In genomic region chr15:92205255-92205739, GRCh38 we compare ENCODE assay signal across 13 cellular contexts.
DNase-seq lines count a peak whose midpoint lies in the region; ATAC-seq and TF ChIP-seq lines count a peak whose summit lies in the region.
"Had no signal": no experiment of that assay in that cellular context is flagged by ENCODE, and none has a peak within 500 bp of the region (broad histone marks: within the 10 kb centered on the region; RNA-seq: fewer than 3 reads in every experiment).

No MANE protein-coding gene starts in this region.

- TF ChIP-seq CTCF in GM06990 (IDR thresholded peaks at IDR 0.05; ENCODE audit: insufficient read depth, low read length, poor library complexity, severe bottlenecking) (peak; percentile 23), heart left ventricle (IDR thresholded peaks at IDR 0.05) (peak in 11 of 12 donors; percentile 9 to 51 (median 34)), nephron (IDR thresholded peaks at IDR 0.05; ENCODE audit: unreplicated experiment in 3 of 3) (peak in 2 of 3 experiments; percentile 22 to 28), coronary artery (IDR thresholded peaks at IDR 0.05) (no peak)

- no peaks in the 10 kb centered on the region for H3K27me3 ChIP-seq in GM06990 (replicated peaks; ENCODE audit: control insufficient read depth, insufficient read depth, low read length)
- H3K27me3 ChIP-seq in heart left ventricle = no peaks in the 10 kb centered on the region
- H3K27me3 ChIP-seq: ascending aorta, SJSA1 had no signal

- H3K36me3 ChIP-seq in GM06990 (ENCODE audit: control insufficient read depth, insufficient read depth, low read length) (no peaks in the 10 kb centered on the region), heart left ventricle (no peaks in the 10 kb centered on the region)
- H3K36me3 ChIP-seq: ascending aorta, SJSA1 had no signal

- H3K27ac Mint-ChIP-seq in nephron = no peak overlapping the region
- H3K27ac Mint-ChIP-seq: stimulated activated naive CD8-positive, alpha-beta T cell treated with anti-CD3 and anti-CD28 coated beads, Interleukin-15, Interleukin-2, amounts not matched to agents 100 ng/mL and 50 ng/mL, for 24 hours had no signal

- H3K27ac ChIP-seq in heart left ventricle (peak overlapping the region in 4 of 12 donors; percentile 8 to 46 (median 18)), coronary artery (no peak overlapping the region)
- H3K27ac ChIP-seq: ascending aorta, epithelial cell of prostate, SJSA1 had no signal

- intact Hi-C loops in heart left ventricle (cut with DNase I) = loop anchor here in 8 of 10 donors (1.0 to 10.0 kb wide), 5 partner anchors 60 to 108 kb away; no protein-coding TSS in a partner anchor

- no peaks in the 10 kb centered on the region for H3K4me1 Mint-ChIP-seq in nephron

- 22 to 48% (median 34%) methylated on average over 2 of the region's 2 CpGs for WGBS in heart left ventricle, 4 donors

- H3K4me3 ChIP-seq in GM06990 (replicated peaks; ENCODE audit: low read depth, low read length) (no peak overlapping the region), heart left ventricle (no peak overlapping the region), coronary artery (no peak overlapping the region)
- H3K4me3 ChIP-seq: ascending aorta, SJSA1 had no signal

- peaks cover 7% of the 10 kb centered on the region for H3K27me3 Mint-ChIP-seq in nephron (ENCODE audit: low read depth)

- no peaks in the 10 kb centered on the region for H3K36me3 Mint-ChIP-seq in nephron (ENCODE audit: low read depth)

- in situ Hi-C loops in SK-MEL-5 (cut with HindIII; ENCODE audit: low pct_unique_long_range_greater_than_20kb, low sequenced_read_pairs) = no loop called here

- peaks cover 0 to 9% (median 0%) of the 10 kb centered on the region in 12 donors for H3K4me1 ChIP-seq in heart left ventricle
- H3K4me1 ChIP-seq: ascending aorta, SJSA1 had no signal

- H3K4me3 Mint-ChIP-seq in nephron = no peak overlapping the region
- H3K4me3 Mint-ChIP-seq: stimulated activated naive CD8-positive, alpha-beta T cell treated with anti-CD3 and anti-CD28 coated beads, Interleukin-15, Interleukin-2, amounts not matched to agents 100 ng/mL and 50 ng/mL, for 24 hours had no signal

- peak; percentile 49 to 83 (median 71) for ATAC-seq in heart left ventricle
- no peak for ATAC-seq in GM21367 (IDR thresholded peaks at IDR 0.05; ENCODE audit: unreplicated experiment)

- H3K9me3 ChIP-seq in heart left ventricle = peaks cover 0 to 19% (median 0%) of the 10 kb centered on the region in 12 donors
- H3K9me3 ChIP-seq: ascending aorta, SJSA1 had no signal

- peaks cover 21% of the 10 kb centered on the region for H3K9me3 Mint-ChIP-seq in nephron
- H3K9me3 Mint-ChIP-seq: stimulated activated naive CD8-positive, alpha-beta T cell treated with anti-CD3 and anti-CD28 coated beads, Interleukin-15, Interleukin-2, amounts not matched to agents 100 ng/mL and 50 ng/mL, for 24 hours had no signal

- DNase-seq in GM06990 (ENCODE audit: extremely low read depth, insufficient read length) (no peak), SK-MEL-5 (ENCODE audit: low read depth, low spot score) (peak; percentile 66), heart left ventricle (peak in 3 of 5 donors; percentile 25 to 34 (median 28)), KG1 (lab: John Stamatoyannopoulos, UW) (no peak), erythroblast (lab: John Stamatoyannopoulos, UW) (no peak), coronary artery (ENCODE audit: low spot score) (no peak)
- DNase-seq: activated CD4-positive, CD25-positive, alpha-beta regulatory T cell had no signal

- TF ChIP-seq POLR2A in heart left ventricle (IDR thresholded peaks at IDR 0.05) = no peak
- no peak for TF ChIP-seq POLR2A in erythroblast (IDR thresholded peaks at IDR 0.05; ENCODE audit: low read length)

Comparison
In these comparisons a context has a peak if more than half of its experiments do, and no peak if none do; other contexts are left out.
1. DNase-seq: peak in SK-MEL-5 (single experiment) and heart left ventricle (3 of 5); none in GM06990 (single experiment), KG1 (single experiment), erythroblast (0 of 2) and coronary artery (single experiment).